In the genomic region with DNA sequence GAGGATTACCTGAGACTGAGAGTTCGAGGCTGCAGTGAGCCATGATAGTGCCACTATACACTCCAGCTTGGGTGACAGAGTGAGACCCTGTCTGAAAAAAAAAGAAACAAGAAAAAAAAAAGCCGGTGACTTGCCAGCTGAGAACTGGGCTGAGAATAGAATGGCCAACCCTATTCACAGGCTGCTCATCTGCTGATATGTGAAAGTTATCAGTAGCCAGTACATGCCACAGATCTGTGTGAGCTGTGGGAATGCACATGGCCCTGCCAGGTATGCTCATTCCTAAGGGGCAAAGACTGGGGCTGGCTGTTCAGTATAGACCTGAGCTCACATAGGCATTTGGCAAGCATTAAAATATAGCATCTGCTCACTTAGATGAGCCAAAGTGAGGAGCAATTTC, we compare ENCODE assay signal across 17 cellular contexts. TPM values are rescaled to one million over a fixed set of nuclear protein-coding genes. Genes with fewer than 3 reads are reported as not detected.
DNase-seq lines count a peak whose midpoint lies in the region; ATAC-seq and TF ChIP-seq lines count a peak whose summit lies in the region.
"Had no signal": no experiment of that assay in that cellular context is flagged by ENCODE, and none has a peak within 500 bp of the region (broad histone marks: within the 10 kb centered on the region; RNA-seq: fewer than 3 reads in every experiment).

No MANE protein-coding gene starts in this region.

- H3K27me3 ChIP-seq in mammary epithelial cell (ENCODE audit: insufficient read depth, low read length) (no peaks in the 10 kb centered on the region), RWPE2 (ENCODE audit: insufficient read depth, poor library complexity, severe bottlenecking) (no peaks in the 10 kb centered on the region), hepatocyte (no peaks in the 10 kb centered on the region)
- H3K27me3 ChIP-seq: BE2C had no signal

- TF ChIP-seq CTCF in MCF 10A (IDR thresholded peaks at IDR 0.05; ENCODE audit: unreplicated experiment) (no peak), mammary epithelial cell (conservative IDR thresholded peaks at IDR 0.05 in 1 of 2, IDR thresholded peaks at IDR 0.05 in 1 of 2; ENCODE audit: extremely low read depth in 1 of 2, insufficient read depth in 1 of 2, low read depth in 1 of 2, low read length in 2 of 2) (no peak), RWPE2 (IDR thresholded peaks at IDR 0.05; ENCODE audit: poor library complexity, severe bottlenecking) (no peak), hepatocyte (IDR thresholded peaks at IDR 0.05; ENCODE audit: poor library complexity) (no peak)

- H3K79me2 ChIP-seq in mammary epithelial cell (ENCODE audit: insufficient read depth, low read length) (peaks cover 4% of the 10 kb centered on the region), hepatocyte (no peaks in the 10 kb centered on the region)

- BruUV-seq in MCF 10A (replicated peaks; lab: Mats Ljungman, UMichigan) (no TSS peak), mammary epithelial cell (replicated peaks; lab: Mats Ljungman, UMichigan) (no TSS peak)

- no peaks in the 10 kb centered on the region for H4K20me1 ChIP-seq in mammary epithelial cell (ENCODE audit: insufficient read depth, low read length)
- no peaks in the 10 kb centered on the region for H4K20me1 ChIP-seq in hepatocyte (ENCODE audit: insufficient read depth, poor library complexity, severe bottlenecking)

- DNase-seq in MCF 10A (ENCODE audit: unreplicated experiment) (no peak), mammary epithelial cell (no peak), RWPE2 (ENCODE audit: low spot score) (no peak), epithelial cell of prostate (ENCODE audit: low read depth, low spot score) (no peak), NCI-H1105 (lab: John Stamatoyannopoulos, UW) (no peak), hepatocyte (ENCODE audit: low spot score) (no peak)
- DNase-seq: ACHN; BE2C; C1 segment of cervical spinal cord; CD4-positive, CD25-positive, alpha-beta regulatory T cell; CD8-positive, alpha-beta memory T cell; COR-L47; DMS153; DMS79; GDM1; HCEC 1CT had no signal

- H2AFZ ChIP-seq in mammary epithelial cell (ENCODE audit: low read depth, low read length) (no peak overlapping the region), hepatocyte (no peak overlapping the region)
- H2AFZ ChIP-seq: GM23338 had no signal

- no peak overlapping the region for H3K4me3 Mint-ChIP-seq in MCF 10A (ENCODE audit: unreplicated experiment)
- H3K4me3 Mint-ChIP-seq: CD8-positive, alpha-beta memory T cell; GM23338 had no signal

- H3K27me3 Mint-ChIP-seq in MCF 10A (ENCODE audit: insufficient read depth, unreplicated experiment) = no peaks in the 10 kb centered on the region
- H3K27me3 Mint-ChIP-seq: CD4-positive, CD25-positive, alpha-beta regulatory T cell; CD8-positive, alpha-beta memory T cell had no signal

- H3K27ac ChIP-seq in mammary epithelial cell (ENCODE audit: insufficient read depth, low read depth, low read length) (no peak overlapping the region), RWPE2 (ENCODE audit: poor library complexity, severe bottlenecking) (peak overlapping the region; percentile 92), epithelial cell of prostate (peak overlapping the region; percentile 5), hepatocyte (no peak overlapping the region)

- POLR2A ChIA-PET in MCF 10A (lab: Yijun Ruan, JAX) = interaction anchor here (0.7 to 21.4 kb wide), 4 partner anchors 10 to 56 kb away, joined by 3 to 452 read pairs (median 6); a partner anchor contains a TSS

- CTCF ChIA-PET in MCF 10A (lab: Yijun Ruan, JAX) = interaction anchor here (0.6 to 2.5 kb wide), 4 partner anchors 26 to 683 kb away, joined by 3 to 10 read pairs (median 4); a partner anchor contains a TSS
- CTCF ChIA-PET in mammary epithelial cell (lab: Charles Lee; ENCODE audit: low non-redundant PET) = interaction anchor here (0.6 kb wide), 1 partner anchor 16 kb away, joined by 4 read pairs; no protein-coding TSS in a partner anchor

- H3K4me1 Mint-ChIP-seq in MCF 10A (ENCODE audit: insufficient read depth, unreplicated experiment) = peaks cover 57% of the 10 kb centered on the region
- H3K4me1 Mint-ChIP-seq: CD8-positive, alpha-beta memory T cell; GM23338 had no signal

- no peaks in the 10 kb centered on the region for H3K9me2 ChIP-seq in hepatocyte (replicated peaks; ENCODE audit: insufficient read depth)

- dilution Hi-C loops in mammary epithelial cell (cut with HindIII; ENCODE audit: low sequenced_read_pairs) = no loop called here

- H3K9me3 Mint-ChIP-seq in MCF 10A (ENCODE audit: unreplicated experiment) = no peaks in the 10 kb centered on the region
- H3K9me3 Mint-ChIP-seq: CD4-positive, CD25-positive, alpha-beta regulatory T cell; CD8-positive, alpha-beta memory T cell had no signal

- no peak overlapping the region for H3K4me2 ChIP-seq in mammary epithelial cell (ENCODE audit: insufficient read depth, low read depth, low read length)
- no peak overlapping the region for H3K4me2 ChIP-seq in hepatocyte
- H3K4me2 ChIP-seq: GM23338 had no signal

- H3K9ac ChIP-seq in mammary epithelial cell (ENCODE audit: insufficient read depth, low read length) = no peak overlapping the region

- intact Hi-C loops in MCF 10A (cut with micrococcal nuclease) = no loop called here
- intact Hi-C loops in mammary epithelial cell (cut with micrococcal nuclease) = no loop called here

- WGBS in mammary epithelial cell (ENCODE audit: low coverage, missing lambda C conversion rate) = 94% methylated on average over 2 of the region's 2 CpGs
- 95% methylated on average over 2 of the region's 2 CpGs for WGBS in hepatocyte (ENCODE audit: low lambda C conversion rate, missing lambda C conversion rate)

- H3K36me3 Mint-ChIP-seq in MCF 10A (ENCODE audit: insufficient read depth, unreplicated experiment) = peaks cover 93% of the 10 kb centered on the region

- H3K4me1 ChIP-seq in mammary epithelial cell (ENCODE audit: insufficient read depth, low read length) (peaks cover 50% of the 10 kb centered on the region), RWPE2 (ENCODE audit: insufficient read depth, poor library complexity, severe bottlenecking) (peaks cover 45% of the 10 kb centered on the region), hepatocyte (ENCODE audit: insufficient read depth) (peaks cover 10% of the 10 kb centered on the region)

- no peak for ATAC-seq in RWPE2 (ENCODE audit: low read depth)
- ATAC-seq: GM23338 had no signal

- H3K9me3 ChIP-seq in mammary epithelial cell (replicated peaks; ENCODE audit: insufficient read depth, low read length) (no peaks in the 10 kb centered on the region), RWPE2 (ENCODE audit: severe bottlenecking) (no peaks in the 10 kb centered on the region), hepatocyte (ENCODE audit: low read depth) (no peaks in the 10 kb centered on the region)
- H3K9me3 ChIP-seq: BE2C had no signal

- no peaks in the 10 kb centered on the region for H3K36me3 ChIP-seq in mammary epithelial cell (ENCODE audit: insufficient read depth, low read length)
- H3K36me3 ChIP-seq in RWPE2 (ENCODE audit: low read depth) = peaks cover 85% of the 10 kb centered on the region
- no peaks in the 10 kb centered on the region for H3K36me3 ChIP-seq in hepatocyte (replicated peaks; ENCODE audit: insufficient read depth, low read depth)
- H3K36me3 ChIP-seq: BE2C had no signal

- H3K27ac Mint-ChIP-seq in MCF 10A (ENCODE audit: low read depth, unreplicated experiment) = peak overlapping the region; percentile 56
- H3K27ac Mint-ChIP-seq: CD4-positive, CD25-positive, alpha-beta regulatory T cell; GM23338 had no signal

- no peak overlapping the region for H3K4me3 ChIP-seq in mammary epithelial cell (replicated peaks in 1 of 3; ENCODE audit: insufficient read depth in 1 of 3, low read depth in 2 of 3, low read length in 3 of 3)
- no peak overlapping the region for H3K4me3 ChIP-seq in RWPE2 (ENCODE audit: severe bottlenecking)
- H3K4me3 ChIP-seq in hepatocyte = no peak overlapping the region
- H3K4me3 ChIP-seq: GM23338 had no signal

- in situ Hi-C loops in mammary epithelial cell (cut with MboI; ENCODE audit: low sequenced_read_pairs in 2 of 2) = no loop called here

RNA-seq across cellular contexts. Expression of a gene that starts 30.9 kb away (rescaled TPM):
- total RNA-seq in MCF 10A (2022) (158 and 163 TPM in 2 replicates), mammary epithelial cell (10 to 100 TPM; 12.7 to 38.3 TPM), hepatocyte (0.48 and 0.50 TPM in 2 replicates)
- polyA plus RNA-seq in mammary epithelial cell (92.0 TPM), hepatocyte (0.59 TPM in 1 of 2 replicates, not detected in the other)
- polyA minus RNA-seq in mammary epithelial cell = 68.1 TPM

Comparison
In these comparisons a context has a peak if more than half of its experiments do, and no peak if none do; other contexts are left out.
1. H3K27ac ChIP-seq: peak in RWPE2 (single experiment) and epithelial cell of prostate (single experiment); none in mammary epithelial cell (single experiment) and hepatocyte (single experiment).